ENCODE assay signal across 8 cellular contexts in genomic region chr18:60549338-60549960, GRCh38.
DNase-seq lines count a peak whose midpoint lies in the region; ATAC-seq and TF ChIP-seq lines count a peak whose summit lies in the region.

No MANE protein-coding gene starts in this region.

- H3K4me2 ChIP-seq in H9 (ENCODE audit: insufficient read depth, insufficient read length, low read length) = no peak overlapping the region

- H3K27ac ChIP-seq in H9 (ENCODE audit: insufficient read length, low read depth, low read length) = no peak overlapping the region

- no CpG with 5 or more reads among the region's 2 CpGs for WGBS in H9 (ENCODE audit: extremely low coverage, insufficient read length, low lambda C conversion rate)

- no peaks in the 10 kb centered on the region for H3K9me3 ChIP-seq in H9 (ENCODE audit: control insufficient read depth, low read depth, low read length)

- peak; percentile 92 for TF ChIP-seq CTCF in H9 (conservative IDR thresholded peaks at IDR 0.05)

- H4K91ac ChIP-seq in H9 (ENCODE audit: insufficient read length, low read depth, low read length) = no peak overlapping the region

- H3T11ph ChIP-seq in H9 (ENCODE audit: low read length) = no peak overlapping the region

- no peak overlapping the region for H3K56ac ChIP-seq in H9 (ENCODE audit: insufficient read length, low read depth, low read length)

- ATAC-seq in SK-N-SH treated with all-trans-retinoic acid at 6 μM for 48 hours (peak; percentile 69), HG02623 (IDR thresholded peaks at IDR 0.05; ENCODE audit: unreplicated experiment) (no peak), GM19324 (IDR thresholded peaks at IDR 0.05; ENCODE audit: low FRiP score, unreplicated experiment) (no peak)

- no peak overlapping the region for H2BK12ac ChIP-seq in H9 (ENCODE audit: insufficient read length, low read depth, low read length)

- no peaks in the 10 kb centered on the region for H3K23me2 ChIP-seq in H9 (ENCODE audit: insufficient read length, low read depth, low read length, poor library complexity, severe bottlenecking)

- H2BK5ac ChIP-seq in H9 (ENCODE audit: insufficient read length, low read length) = no peak overlapping the region

- H3K27me3 Mint-ChIP-seq in H9 (ENCODE audit: low read depth) = peaks cover 1% of the 10 kb centered on the region; the same call in 1 of the 2 replicates

- no peaks in the 10 kb centered on the region for H3K79me2 ChIP-seq in H9 (ENCODE audit: insufficient read depth, low read length)

- H3K4me3 Mint-ChIP-seq in H9 = no peak overlapping the region

- no peaks in the 10 kb centered on the region for H3K36me3 Mint-ChIP-seq in H9 (ENCODE audit: insufficient read depth in 1 of 3, low read depth in 3 of 3)

- H2BK20ac ChIP-seq in H9 (ENCODE audit: low read depth, low read length, poor library complexity, severe bottlenecking) = no peak overlapping the region

- H3K79me1 ChIP-seq in H9 (ENCODE audit: insufficient read depth, low read depth, low read length, poor library complexity, severe bottlenecking) = no peaks in the 10 kb centered on the region

- H3K14ac ChIP-seq in H9 (ENCODE audit: insufficient read depth, low read length) = no peak overlapping the region

- no peak overlapping the region for H3K23ac ChIP-seq in H9 (ENCODE audit: insufficient read length, low read depth, low read length)

- H3K4me1 Mint-ChIP-seq in H9 = peaks cover 0 to 5% of the 10 kb centered on the region in 2 experiments; a peak in 2 of 4 replicates

- H3K18ac ChIP-seq in H9 (ENCODE audit: insufficient read length, low read depth, low read length) = no peak overlapping the region

- H2BK15ac ChIP-seq in H9 (ENCODE audit: low read depth, low read length) = no peak overlapping the region

- H2AFZ ChIP-seq in H9 (ENCODE audit: low read length) = no peak overlapping the region

- no peak overlapping the region for H2AK5ac ChIP-seq in H9 (ENCODE audit: insufficient read length, low read length)

- H2BK120ac ChIP-seq in H9 (ENCODE audit: low read depth, low read length, poor library complexity, severe bottlenecking) = no peak overlapping the region

- H4K5ac ChIP-seq in H9 (ENCODE audit: insufficient read length, low read depth, low read length) = no peak overlapping the region

- no peak overlapping the region for H3K9ac ChIP-seq in H9 (ENCODE audit: extremely low read depth, insufficient read length, low read length)

- no peak overlapping the region for H3K4ac ChIP-seq in H9 (ENCODE audit: low read depth, low read length)

- no peaks in the 10 kb centered on the region; the same call in 1 of the 2 replicates for H3K4me1 ChIP-seq in H9 (ENCODE audit: insufficient read depth, low read length)

- no peak overlapping the region for H3K27ac Mint-ChIP-seq in H9

- peaks cover 0 to 2% of the 10 kb centered on the region in 2 experiments; a peak in 3 of 5 replicates for H3K9me3 Mint-ChIP-seq in H9

- DNase-seq in DMS79 treated with DMSO at 0.1 percent for 48 hours (lab: John Stamatoyannopoulos, UW) (peak; percentile 23), H9 (no peak), NCI-H1436 (lab: John Stamatoyannopoulos, UW) (peak; percentile 80), fibroblast of peridontal ligament (ENCODE audit: extremely low read depth) (peak; percentile 93), renal cortical epithelial cell (ENCODE audit: low read depth) (peak; percentile 87)

- no peaks in the 10 kb centered on the region for H4K20me1 ChIP-seq in H9 (ENCODE audit: control insufficient read depth, insufficient read depth, insufficient read length)

- H3K27me3 ChIP-seq in H9 (ENCODE audit: insufficient read depth, low read length) = no peaks in the 10 kb centered on the region

- H4K8ac ChIP-seq in H9 (replicated peaks; ENCODE audit: insufficient read length, low read depth, low read length) = no peak overlapping the region

TF ChIP-seq in SK-N-SH treated with all-trans-retinoic acid at 6 μM for 48 hours, 23 proteins besides CTCF, POLR2A, EP300 and RAD21:
- TF ChIP-seq, protein P1, sequence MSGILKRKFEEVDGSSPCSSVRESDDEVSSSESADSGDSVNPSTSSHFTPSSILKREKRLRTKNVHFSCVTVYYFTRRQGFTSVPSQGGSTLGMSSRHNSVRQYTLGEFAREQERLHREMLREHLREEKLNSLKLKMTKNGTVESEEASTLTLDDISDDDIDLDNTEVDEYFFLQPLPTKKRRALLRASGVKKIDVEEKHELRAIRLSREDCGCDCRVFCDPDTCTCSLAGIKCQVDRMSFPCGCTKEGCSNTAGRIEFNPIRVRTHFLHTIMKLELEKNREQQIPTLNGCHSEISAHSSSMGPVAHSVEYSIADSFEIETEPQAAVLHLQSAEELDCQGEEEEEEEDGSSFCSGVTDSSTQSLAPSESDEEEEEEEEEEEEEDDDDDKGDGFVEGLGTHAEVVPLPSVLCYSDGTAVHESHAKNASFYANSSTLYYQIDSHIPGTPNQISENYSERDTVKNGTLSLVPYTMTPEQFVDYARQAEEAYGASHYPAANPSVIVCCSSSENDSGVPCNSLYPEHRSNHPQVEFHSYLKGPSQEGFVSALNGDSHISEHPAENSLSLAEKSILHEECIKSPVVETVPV (CRISPR knock-in tag; IDR thresholded peaks at IDR 0.05) = no peak
- TF ChIP-seq, protein P2, sequence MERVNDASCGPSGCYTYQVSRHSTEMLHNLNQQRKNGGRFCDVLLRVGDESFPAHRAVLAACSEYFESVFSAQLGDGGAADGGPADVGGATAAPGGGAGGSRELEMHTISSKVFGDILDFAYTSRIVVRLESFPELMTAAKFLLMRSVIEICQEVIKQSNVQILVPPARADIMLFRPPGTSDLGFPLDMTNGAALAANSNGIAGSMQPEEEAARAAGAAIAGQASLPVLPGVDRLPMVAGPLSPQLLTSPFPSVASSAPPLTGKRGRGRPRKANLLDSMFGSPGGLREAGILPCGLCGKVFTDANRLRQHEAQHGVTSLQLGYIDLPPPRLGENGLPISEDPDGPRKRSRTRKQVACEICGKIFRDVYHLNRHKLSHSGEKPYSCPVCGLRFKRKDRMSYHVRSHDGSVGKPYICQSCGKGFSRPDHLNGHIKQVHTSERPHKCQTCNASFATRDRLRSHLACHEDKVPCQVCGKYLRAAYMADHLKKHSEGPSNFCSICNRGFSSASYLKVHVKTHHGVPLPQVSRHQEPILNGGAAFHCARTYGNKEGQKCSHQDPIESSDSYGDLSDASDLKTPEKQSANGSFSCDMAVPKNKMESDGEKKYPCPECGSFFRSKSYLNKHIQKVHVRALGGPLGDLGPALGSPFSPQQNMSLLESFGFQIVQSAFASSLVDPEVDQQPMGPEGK (CRISPR knock-in tag; IDR thresholded peaks at IDR 0.05; ENCODE audit: borderline replicate concordance) = no peak
- no peak for TF ChIP-seq GLIS3 (CRISPR knock-in tag; IDR thresholded peaks at IDR 0.05)
- TF ChIP-seq ISL1 (CRISPR knock-in tag; IDR thresholded peaks at IDR 0.05) = no peak
- no peak for TF ChIP-seq PPARA (CRISPR knock-in tag; IDR thresholded peaks at IDR 0.05; ENCODE audit: borderline replicate concordance)
- no peak for TF ChIP-seq OSR1 (CRISPR knock-in tag; IDR thresholded peaks at IDR 0.05)
- TF ChIP-seq RARB (CRISPR knock-in tag; IDR thresholded peaks at IDR 0.05) = no peak
- no peak for TF ChIP-seq ZNF565 (CRISPR knock-in tag; conservative IDR thresholded peaks at IDR 0.05; ENCODE audit: low read depth)
- TF ChIP-seq CSDC2 (CRISPR knock-in tag; IDR thresholded peaks at IDR 0.05) = no peak
- TF ChIP-seq ZFP3 (CRISPR knock-in tag; IDR thresholded peaks at IDR 0.05) = no peak
- TF ChIP-seq, protein P3, sequence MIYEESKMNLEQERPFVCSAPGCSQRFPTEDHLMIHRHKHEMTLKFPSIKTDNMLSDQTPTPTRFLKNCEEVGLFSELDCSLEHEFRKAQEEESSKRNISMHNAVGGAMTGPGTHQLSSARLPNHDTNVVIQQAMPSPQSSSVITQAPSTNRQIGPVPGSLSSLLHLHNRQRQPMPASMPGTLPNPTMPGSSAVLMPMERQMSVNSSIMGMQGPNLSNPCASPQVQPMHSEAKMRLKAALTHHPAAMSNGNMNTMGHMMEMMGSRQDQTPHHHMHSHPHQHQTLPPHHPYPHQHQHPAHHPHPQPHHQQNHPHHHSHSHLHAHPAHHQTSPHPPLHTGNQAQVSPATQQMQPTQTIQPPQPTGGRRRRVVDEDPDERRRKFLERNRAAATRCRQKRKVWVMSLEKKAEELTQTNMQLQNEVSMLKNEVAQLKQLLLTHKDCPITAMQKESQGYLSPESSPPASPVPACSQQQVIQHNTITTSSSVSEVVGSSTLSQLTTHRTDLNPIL (CRISPR knock-in tag; IDR thresholded peaks at IDR 0.05; ENCODE audit: low read depth) = no peak
- no peak for TF ChIP-seq SNAI2 (CRISPR knock-in tag; IDR thresholded peaks at IDR 0.05)
